Comparison of ENCODE assay signal across 8 cellular contexts in the genomic region with DNA sequence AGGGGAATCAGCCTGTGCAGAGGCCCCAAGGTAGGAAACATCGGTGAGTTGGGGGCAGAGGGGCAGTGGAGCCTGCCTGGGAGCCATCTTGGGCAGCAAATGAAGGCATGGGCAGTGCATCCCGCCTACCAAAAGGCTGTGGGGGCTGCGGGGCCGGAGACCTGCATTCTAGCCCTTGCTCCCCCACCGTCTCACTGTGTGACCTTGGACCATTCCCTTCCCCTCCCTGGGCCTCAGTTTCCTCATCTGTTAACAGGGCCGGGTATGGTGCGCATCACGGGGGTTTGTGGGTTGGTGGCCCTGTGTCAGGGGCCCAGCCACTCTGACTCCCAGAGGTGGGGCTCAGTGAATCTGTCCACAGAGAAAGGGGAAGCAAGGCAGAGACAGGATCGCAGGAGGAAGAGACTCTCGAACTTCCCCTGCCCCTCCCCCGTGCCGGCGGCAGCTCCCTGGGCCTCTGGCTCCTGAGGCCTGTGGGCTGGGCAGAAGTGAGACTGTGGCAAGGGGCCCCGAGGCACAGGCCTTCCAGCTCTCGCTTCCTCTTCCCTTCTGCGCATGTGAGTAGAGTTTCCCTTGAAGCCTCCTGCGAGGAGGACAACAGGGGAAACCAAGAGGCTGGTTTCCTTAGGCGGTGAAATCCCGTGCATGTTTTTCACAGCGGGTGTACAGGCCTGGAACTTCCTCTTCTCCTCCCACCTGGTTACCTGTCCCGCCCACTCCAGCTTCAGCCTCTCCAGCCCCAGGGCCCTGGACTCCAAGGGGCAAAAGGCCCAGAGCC. TPM values are rescaled to one million over a fixed set of nuclear protein-coding genes. Genes with fewer than 3 reads are reported as not detected.
DNase-seq lines count a peak whose midpoint lies in the region; ATAC-seq, FAIRE-seq and TF ChIP-seq lines count a peak whose summit lies in the region.

No MANE protein-coding gene starts in this region.

- no peak for FAIRE-seq in HTR-8/SVneo (lab: Jason Lieb, UNC)

- H3K27me3 ChIP-seq in RWPE2 (ENCODE audit: insufficient read depth, poor library complexity, severe bottlenecking), result no peaks in the 10 kb centered on the region

- peaks cover 32% of the 10 kb centered on the region for H3K4me1 ChIP-seq in RWPE2 (ENCODE audit: insufficient read depth, poor library complexity, severe bottlenecking)

- no peak for DNase-seq in RWPE2 (ENCODE audit: low spot score)
- DNase-seq in activated gamma-delta T cell treated with anti-CD3 and anti-CD28 coated beads, Interleukin-2, amount 50 U/mL, for 16 hours (ENCODE audit: low read depth), result peak; percentile 35
- peak; percentile 63 to 68 (median 65) for DNase-seq in immature natural killer cell
- peak; percentile 22 to 61 (median 29) for DNase-seq in stimulated activated CD4-positive, alpha-beta T cell treated with anti-CD3 and anti-CD28 coated beads, TNF-alpha, amount 100 ng/mL, for 1 hour (ENCODE audit: low read depth in 3 of 3, low spot score in 1 of 3)
- no peak for DNase-seq in glomerular visceral epithelial cell (ENCODE audit: extremely low spot score)
- DNase-seq in HTR-8/SVneo (ENCODE audit: insufficient read length, low spot score), result no peak

- no peak overlapping the region for H3K4me3 ChIP-seq in RWPE2 (ENCODE audit: severe bottlenecking)

- peak overlapping the region; percentile 42 to 74 (median 60) for H3K4me3 Mint-ChIP-seq in immature natural killer cell

- no peaks in the 10 kb centered on the region for H3K9me3 Mint-ChIP-seq in immature natural killer cell

- peak overlapping the region; percentile 69 for H3K27ac ChIP-seq in RWPE2 (ENCODE audit: poor library complexity, severe bottlenecking)

- peaks cover 43 to 49% of the 10 kb centered on the region in 2 donors for H3K4me1 Mint-ChIP-seq in immature natural killer cell

- peak; percentile 86 for ATAC-seq in GM18520 (IDR thresholded peaks at IDR 0.05; ENCODE audit: unreplicated experiment)
- peak; percentile 76 for ATAC-seq in HG02973 (IDR thresholded peaks at IDR 0.05; ENCODE audit: unreplicated experiment)
- peak; percentile 19 for ATAC-seq in RWPE2 (ENCODE audit: low read depth)

- TF ChIP-seq CTCF in RWPE2 (IDR thresholded peaks at IDR 0.05; ENCODE audit: poor library complexity, severe bottlenecking), result no peak

- no peaks in the 10 kb centered on the region for H3K36me3 Mint-ChIP-seq in immature natural killer cell

- no peaks in the 10 kb centered on the region for H3K9me3 ChIP-seq in RWPE2 (ENCODE audit: severe bottlenecking)

- H3K36me3 ChIP-seq in RWPE2 (ENCODE audit: low read depth), result no peaks in the 10 kb centered on the region

- H3K27me3 Mint-ChIP-seq in immature natural killer cell (ENCODE audit: low read depth in 3 of 3), result no peaks in the 10 kb centered on the region

- peak overlapping the region; percentile 75 to 94 (median 90) for H3K27ac Mint-ChIP-seq in immature natural killer cell

RNA-seq across cellular contexts. Expression of gene IDH2, which starts 42.9 kb away (rescaled TPM):
- polyA plus RNA-seq in immature natural killer cell, result 100 to 1,000 TPM; 160 to 330 (median 218) TPM

RNA-seq across cellular contexts. Expression of gene ZNF710, which starts 58.3 kb away (rescaled TPM):
- 1 to 10 TPM; 1.7 to 3.4 (median 2.3) TPM for polyA plus RNA-seq in immature natural killer cell

Comparison
In these comparisons a context has a peak if more than half of its experiments do, and no peak if none do; other contexts are left out.
1. ATAC-seq: peak in every context shown above with its lines; median percentile 86 in GM18520; 76 in HG02973; 19 in RWPE2.
2. DNase-seq: peak in activated gamma-delta T cell treated with anti-CD3 and anti-CD28 coated beads, Interleukin-2, amount 50 U/mL, for 16 hours (single experiment), immature natural killer cell (3 of 3) and stimulated activated CD4-positive, alpha-beta T cell treated with anti-CD3 and anti-CD28 coated beads, TNF-alpha, amount 100 ng/mL, for 1 hour (3 of 3); none in RWPE2 (single experiment), glomerular visceral epithelial cell (single experiment) and HTR-8/SVneo (single experiment).